In the genomic region with DNA sequence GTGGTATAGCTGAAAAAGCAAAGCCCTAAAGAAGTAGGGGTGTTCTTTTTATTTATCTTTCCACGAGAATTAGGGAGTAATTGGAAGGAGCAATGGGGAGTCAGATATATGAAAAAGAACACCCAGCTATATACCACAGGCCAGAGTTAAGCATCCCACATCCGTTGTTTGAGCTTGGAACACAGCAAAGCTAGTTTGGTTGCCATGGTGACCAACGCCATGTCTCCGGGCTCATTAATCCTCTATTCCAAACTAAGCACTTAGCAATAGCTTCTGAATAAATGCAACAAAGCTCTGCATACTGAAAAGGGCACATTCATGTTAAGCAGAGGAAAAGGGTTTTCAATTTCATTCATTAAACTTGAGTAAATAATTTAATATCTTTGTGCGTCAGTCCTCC, we compare ENCODE assay signal across 9 cellular contexts. TPM values are rescaled to one million over a fixed set of nuclear protein-coding genes. Genes with fewer than 3 reads are reported as not detected.
DNase-seq lines count a peak whose midpoint lies in the region; ATAC-seq and TF ChIP-seq lines count a peak whose summit lies in the region.
"Had no signal": no experiment of that assay in that cellular context is flagged by ENCODE, and none has a peak within 500 bp of the region (broad histone marks: within the 10 kb centered on the region; RNA-seq: fewer than 3 reads in every experiment).

No MANE protein-coding gene starts in this region.

- no peaks in the 10 kb centered on the region for H4K20me1 ChIP-seq in osteoblast (ENCODE audit: insufficient read depth, low read length)

- no peak overlapping the region for H3K4me2 ChIP-seq in osteoblast (ENCODE audit: insufficient read depth, low read length)

- H3K36me3 ChIP-seq in osteoblast (ENCODE audit: insufficient read depth, low read length) (no peaks in the 10 kb centered on the region), lower lobe of right lung (no peaks in the 10 kb centered on the region)

- H3K27ac ChIP-seq in caudate nucleus (ENCODE audit: low read depth, low read length): peak overlapping the region; percentile 18
- H3K27ac ChIP-seq in osteoblast (ENCODE audit: low read depth, low read length): no peak overlapping the region
- no peak overlapping the region for H3K27ac ChIP-seq in lower lobe of right lung

- no peak for TF ChIP-seq CTCF in AG10803 (conservative IDR thresholded peaks at IDR 0.05; ENCODE audit: low read length)
- no peak for TF ChIP-seq CTCF in osteoblast (IDR thresholded peaks at IDR 0.05; ENCODE audit: extremely low read depth, low read depth, low read length)
- TF ChIP-seq CTCF in lower lobe of right lung (IDR thresholded peaks at IDR 0.05): no peak

- H3K4me1 ChIP-seq in osteoblast (ENCODE audit: insufficient read depth, low read length) (no peaks in the 10 kb centered on the region), lower lobe of right lung (no peaks in the 10 kb centered on the region)

- no peaks in the 10 kb centered on the region for H3K9me3 ChIP-seq in osteoblast (ENCODE audit: low read depth, low read length)
- H3K9me3 ChIP-seq in lower lobe of right lung: no peaks in the 10 kb centered on the region

- no peaks in the 10 kb centered on the region for H3K79me2 ChIP-seq in osteoblast (ENCODE audit: insufficient read depth, low read length)

- peaks cover 13% of the 10 kb centered on the region for H3K27me3 ChIP-seq in osteoblast (ENCODE audit: insufficient read depth, low read length)
- no peaks in the 10 kb centered on the region for H3K27me3 ChIP-seq in lower lobe of right lung (ENCODE audit: low read depth)

- no peak overlapping the region for H2AFZ ChIP-seq in osteoblast (ENCODE audit: low read length)

- intact Hi-C loops in lower lobe of right lung (cut with DNase I): no loop called here

- no peak overlapping the region for H3K4me3 ChIP-seq in AG10803 (ENCODE audit: low read length)
- H3K4me3 ChIP-seq in osteoblast (ENCODE audit: insufficient read depth, low read length): no peak overlapping the region
- no peak overlapping the region for H3K4me3 ChIP-seq in lower lobe of right lung

- DNase-seq in AG10803 (ENCODE audit: low read depth) (peak; percentile 18), NCI-H2081 treated with DMSO at 0.1 percent for 48 hours (lab: John Stamatoyannopoulos, UW) (peak; percentile 40), caudate nucleus (lab: John Stamatoyannopoulos, UW) (peak in 40 of 61 donors; percentile 1 to 89 (median 26)), renal cortical epithelial cell (ENCODE audit: low read depth) (peak; percentile 88), osteoblast (ENCODE audit: insufficient read length, low spot score, missing footprints) (no peak), lower lobe of right lung (no peak)
- DNase-seq: naive B cell had no signal

- ATAC-seq in GM21825 (IDR thresholded peaks at IDR 0.05; ENCODE audit: unreplicated experiment) (peak; percentile 51), lower lobe of right lung (no peak), GM21390 (IDR thresholded peaks at IDR 0.05; ENCODE audit: unreplicated experiment) (no peak)

RNA-seq across cellular contexts. Expression of a gene that starts 23.5 kb away (rescaled TPM):
- total RNA-seq in renal cortical epithelial cell (not detected in 2 replicates), osteoblast (not detected in 2 replicates), lower lobe of right lung (0.50 TPM)

Comparison
In these comparisons a context has a peak if more than half of its experiments do, and no peak if none do; other contexts are left out.
1. DNase-seq: peak in AG10803 (single experiment), NCI-H2081 treated with DMSO at 0.1 percent for 48 hours (single experiment), caudate nucleus (40 of 61) and renal cortical epithelial cell (single experiment); none in osteoblast (single experiment) and lower lobe of right lung (single experiment).